Comparison of ENCODE assay signal across 8 cellular contexts in the genomic region with DNA sequence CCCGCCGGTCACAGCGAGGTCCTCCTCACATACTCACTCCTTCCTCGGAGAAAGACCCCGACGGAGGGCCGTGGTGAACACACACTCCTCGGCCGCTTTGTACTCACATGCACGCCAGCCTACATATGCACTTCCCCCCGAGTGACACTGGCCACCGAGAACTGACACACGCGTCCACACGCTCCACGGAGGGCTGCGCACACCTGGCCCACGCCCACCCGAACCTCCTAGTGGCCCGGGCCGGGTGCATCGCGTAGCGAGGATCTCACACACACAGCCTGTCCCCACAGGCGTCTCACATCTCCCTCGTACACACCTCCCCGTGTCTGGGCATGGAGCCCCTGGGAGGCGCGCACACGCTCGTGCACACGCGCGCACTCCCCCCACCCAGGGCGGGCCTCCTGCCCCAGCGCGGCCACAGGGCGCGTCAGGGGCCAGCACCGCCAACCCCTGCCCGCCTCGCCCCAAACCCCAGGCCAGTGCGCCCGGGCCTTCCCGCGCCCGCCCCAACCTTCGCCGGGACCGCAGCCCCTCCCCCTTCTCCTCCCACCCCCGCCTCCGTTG. TPM values are rescaled to one million over a fixed set of nuclear protein-coding genes. Genes with fewer than 3 reads are reported as not detected.
A peak's percentile ranks its signal among the peaks of the same experiment; 100 is the strongest.
DNase-seq lines count a peak whose midpoint lies in the region; ATAC-seq and TF ChIP-seq lines count a peak whose summit lies in the region.

No MANE protein-coding gene starts in this region.

- H3K4me3 ChIP-seq in Caco-2 (ENCODE audit: low read depth, low read length), result peak overlapping the region; percentile 92
- H3K4me3 ChIP-seq in HUES64 (ENCODE audit: low read length), result peak overlapping the region; percentile 61
- H3K4me3 ChIP-seq in cardiac fibroblast (replicated peaks in 1 of 2; ENCODE audit: low read depth in 2 of 2, low read length in 2 of 2), result peak overlapping the region; percentile 48 to 50
- peak overlapping the region; percentile 32 to 49 (median 48) for H3K4me3 ChIP-seq in right lobe of liver

- peak in 3 of 4 donors; percentile 26 to 46 (median 36) for ATAC-seq in right lobe of liver

- no peaks in the 10 kb centered on the region for H3K27me3 ChIP-seq in Caco-2 (replicated peaks; ENCODE audit: control insufficient read depth, insufficient read depth, low read length)
- H3K27me3 ChIP-seq in HUES64 (ENCODE audit: insufficient read depth, low read length), result peaks cover 42% of the 10 kb centered on the region
- peaks cover 0 to 5% of the 10 kb centered on the region in 2 donors for H3K27me3 ChIP-seq in right lobe of liver

- no peak for TF ChIP-seq CTCF in Caco-2 (IDR thresholded peaks at IDR 0.05; ENCODE audit: insufficient read depth in 1 of 2, low read depth in 1 of 2, low read length in 1 of 2, severe bottlenecking in 1 of 2, unreplicated experiment in 1 of 2)
- TF ChIP-seq CTCF in cardiac fibroblast (IDR thresholded peaks at IDR 0.05; ENCODE audit: low read depth, low read length), result no peak
- no peak for TF ChIP-seq CTCF in right lobe of liver (IDR thresholded peaks at IDR 0.05)

- no TSS peak for BruUV-seq in Caco-2 (replicated peaks; lab: Mats Ljungman, UMichigan)

- H3K4me1 Mint-ChIP-seq in Caco-2 (ENCODE audit: low read depth, unreplicated experiment), result no peaks in the 10 kb centered on the region

- peaks cover 5% of the 10 kb centered on the region for H3K36me3 Mint-ChIP-seq in Caco-2 (ENCODE audit: insufficient read depth, unreplicated experiment)

- H3K36me3 ChIP-seq in Caco-2 (ENCODE audit: control insufficient read depth, insufficient read depth, low read length), result no peaks in the 10 kb centered on the region
- H3K36me3 ChIP-seq in HUES64 (ENCODE audit: insufficient read depth, low read length), result no peaks in the 10 kb centered on the region
- no peaks in the 10 kb centered on the region for H3K36me3 ChIP-seq in right lobe of liver

- H3K9ac ChIP-seq in HUES64 (ENCODE audit: low read depth, low read length), result peak overlapping the region; percentile 65

- POLR2A ChIA-PET in Caco-2 (lab: Charles Lee), result interaction anchor here (0.6 kb wide), 1 partner anchor 78 kb away, joined by 6 read pairs; no protein-coding TSS in a partner anchor

- TF ChIP-seq POLR2A in right lobe of liver (IDR thresholded peaks at IDR 0.05), result no peak

- H3K9me3 ChIP-seq in Caco-2 (no peaks in the 10 kb centered on the region), HUES64 (ENCODE audit: insufficient read depth, low read depth, low read length) (no peaks in the 10 kb centered on the region), right lobe of liver (no peaks in the 10 kb centered on the region)

- DNase-seq in Caco-2 (no peak), cardiac fibroblast (ENCODE audit: low read depth in 2 of 2) (no peak), right lobe of liver (peak in 1 of 3 donors; percentile 45), HCEC 1CT (no peak), dedifferentiated amniotic fluid mesenchymal stem cell (ENCODE audit: extremely low spot score) (no peak), GF-D8 (lab: John Stamatoyannopoulos, UW) (no peak)

- no peaks in the 10 kb centered on the region for H3K4me1 ChIP-seq in Caco-2
- peaks cover 7% of the 10 kb centered on the region; the same call in 1 of the 2 replicates for H3K4me1 ChIP-seq in HUES64 (ENCODE audit: insufficient read depth, low read length)
- peaks cover 0 to 3% (median 0%) of the 10 kb centered on the region in 4 donors for H3K4me1 ChIP-seq in right lobe of liver

- H3K27ac Mint-ChIP-seq in Caco-2 (ENCODE audit: unreplicated experiment), result peak overlapping the region; percentile 45

- intact Hi-C loops in Caco-2 (cut with micrococcal nuclease; ENCODE audit: unreplicated experiment), result no loop called here
- intact Hi-C loops in right lobe of liver (cut with DNase I), result no loop called here

- H3K9me3 Mint-ChIP-seq in Caco-2 (ENCODE audit: unreplicated experiment), result no peaks in the 10 kb centered on the region

- CTCF ChIA-PET in Caco-2 (lab: Charles Lee), result no interaction called here

- WGBS in HUES64, result 1% methylated on average over 50 of the region's 52 CpGs
- 1% methylated on average over 14 of the region's 52 CpGs for WGBS in right lobe of liver (ENCODE audit: insufficient coverage, low coverage, low lambda C conversion rate, missing lambda C conversion rate)

- H3K27ac ChIP-seq in HUES64 (ENCODE audit: low read depth, low read length), result no peak overlapping the region
- H3K27ac ChIP-seq in right lobe of liver, result no peak overlapping the region
- H3K27ac ChIP-seq in temporal lobe (ENCODE audit: low read depth, low read length), result peak overlapping the region; percentile 80

- H3K27me3 Mint-ChIP-seq in Caco-2 (ENCODE audit: insufficient read depth, unreplicated experiment), result peaks cover 7% of the 10 kb centered on the region

- H3K4me3 Mint-ChIP-seq in Caco-2 (ENCODE audit: unreplicated experiment), result no peak overlapping the region

RNA-seq across cellular contexts. Expression of gene C3orf70, which starts 0.4 kb away (rescaled TPM):
- total RNA-seq in Caco-2 (2022) (11.2 and 13.3 TPM in 2 replicates), right lobe of liver (under 1 TPM; 0.06 to 0.69 (median 0.30) TPM), temporal lobe (27.5 TPM)
- polyA plus RNA-seq in HUES64 (2013, experiment 1 of 2), result 1.7 TPM
- 2.3 TPM for polyA plus RNA-seq in HUES64 (2013, experiment 2 of 2)
